Comparison of ENCODE assay signal across 12 cellular contexts in the genomic region with DNA sequence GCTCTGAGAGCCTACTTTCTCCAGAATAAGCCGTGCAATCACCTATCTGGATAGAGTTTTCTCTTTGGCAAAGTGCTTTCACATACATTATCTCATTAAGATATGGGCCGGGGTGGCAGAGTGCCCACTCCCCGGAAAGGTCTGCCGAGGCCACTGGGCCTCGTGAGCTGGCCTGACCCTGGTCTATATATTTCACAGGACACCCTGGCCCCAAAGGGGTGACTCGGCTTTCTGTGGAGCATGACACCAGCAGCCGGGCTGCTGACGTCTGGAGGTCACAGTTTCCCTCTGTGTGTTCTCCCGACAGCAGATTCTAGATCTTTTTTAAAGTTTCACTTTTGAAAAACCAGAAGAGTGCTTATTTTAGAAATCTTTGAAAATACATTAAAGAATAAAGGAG. TPM values are rescaled to one million over a fixed set of nuclear protein-coding genes. Genes with fewer than 3 reads are reported as not detected.
DNase-seq lines count a peak whose midpoint lies in the region; ATAC-seq and TF ChIP-seq lines count a peak whose summit lies in the region.
"Had no signal": no experiment of that assay in that cellular context is flagged by ENCODE, and none has a peak within 500 bp of the region (broad histone marks: within the 10 kb centered on the region; RNA-seq: fewer than 3 reads in every experiment).

No MANE protein-coding gene starts in this region.

- peak; percentile 44 to 48 for ATAC-seq in gastrocnemius medialis
- no peak for ATAC-seq in GM21619 (IDR thresholded peaks at IDR 0.05; ENCODE audit: unreplicated experiment)

- H3K4me3 ChIP-seq in gastrocnemius medialis = no peak overlapping the region

- no peak overlapping the region for H4K8ac ChIP-seq in H9 (replicated peaks; ENCODE audit: insufficient read length, low read depth, low read length)

- H2BK12ac ChIP-seq in H9 (ENCODE audit: insufficient read length, low read depth, low read length) = no peak overlapping the region

- no CpG with 5 or more reads among the region's 9 CpGs for WGBS in H9 (ENCODE audit: extremely low coverage, insufficient read length, low lambda C conversion rate)

- H3K36me3 Mint-ChIP-seq in H9 (ENCODE audit: insufficient read depth in 1 of 3, low read depth in 3 of 3) = no peaks in the 10 kb centered on the region
- H3K36me3 Mint-ChIP-seq in dendritic cell treated with granulocyte-macrophage colony-stimulating factor and Interleukin-4, amounts not matched to agents 40 ng/mL and 50 ng/mL, for 4 days (ENCODE audit: low read depth) = no peaks in the 10 kb centered on the region

- H4K91ac ChIP-seq in H9 (ENCODE audit: insufficient read length, low read depth, low read length) = no peak overlapping the region

- no peaks in the 10 kb centered on the region for H3K9me3 Mint-ChIP-seq in H9
- H3K9me3 Mint-ChIP-seq in dendritic cell treated with granulocyte-macrophage colony-stimulating factor and Interleukin-4, amounts not matched to agents 40 ng/mL and 50 ng/mL, for 4 days = no peaks in the 10 kb centered on the region
- H3K9me3 Mint-ChIP-seq: activated T-helper 1 cell treated with anti-CD3 and anti-CD28 coated beads, Interleukin-12 subunit alpha, Interleukin-12 subunit beta, Interleukin-2, Interleukin-4 antibody, amounts not matched to agents 30 ng/mL and 10 ng/mL and 1 ng/mL, durations not matched to agents 14 hours and 24 hours and 36 hours had no signal

- no peaks in the 10 kb centered on the region for H3K23me2 ChIP-seq in H9 (ENCODE audit: insufficient read length, low read depth, low read length, poor library complexity, severe bottlenecking)

- no peaks in the 10 kb centered on the region for H3K79me1 ChIP-seq in H9 (ENCODE audit: insufficient read depth, low read depth, low read length, poor library complexity, severe bottlenecking)

- H3K4me1 Mint-ChIP-seq in H9 = peaks cover 7 to 14% of the 10 kb centered on the region in 2 experiments
- peaks cover 46% of the 10 kb centered on the region for H3K4me1 Mint-ChIP-seq in dendritic cell treated with granulocyte-macrophage colony-stimulating factor and Interleukin-4, amounts not matched to agents 40 ng/mL and 50 ng/mL, for 4 days (ENCODE audit: low read depth)

- intact Hi-C loops in dendritic cell treated with granulocyte-macrophage colony-stimulating factor and Interleukin-4, amounts not matched to agents 40 ng/mL and 50 ng/mL, for 4 days (cut with micrococcal nuclease) = no loop called here
- intact Hi-C loops in gastrocnemius medialis (cut with DNase I; ENCODE audit: low total_unique reads) = loop anchor here (1.0 kb wide), 1 partner anchor 17 kb away; no protein-coding TSS in a partner anchor

- no peak overlapping the region for H3K4ac ChIP-seq in H9 (ENCODE audit: low read depth, low read length)

- no peak overlapping the region for H3T11ph ChIP-seq in H9 (ENCODE audit: low read length)

- H3K4me3 Mint-ChIP-seq in H9 = no peak overlapping the region
- peak overlapping the region; percentile 17 for H3K4me3 Mint-ChIP-seq in dendritic cell treated with granulocyte-macrophage colony-stimulating factor and Interleukin-4, amounts not matched to agents 40 ng/mL and 50 ng/mL, for 4 days
- H3K4me3 Mint-ChIP-seq: activated T-helper 1 cell treated with anti-CD3 and anti-CD28 coated beads, Interleukin-12 subunit alpha, Interleukin-12 subunit beta, Interleukin-2, Interleukin-4 antibody, amounts not matched to agents 30 ng/mL and 10 ng/mL and 1 ng/mL, durations not matched to agents 14 hours and 24 hours and 36 hours had no signal

- TF ChIP-seq CTCF in H9 (conservative IDR thresholded peaks at IDR 0.05) (no peak), gastrocnemius medialis (IDR thresholded peaks at IDR 0.05 in 4 of 5, conservative IDR thresholded peaks at IDR 0.05 in 1 of 5) (no peak)

- peak in 1 of 2 donors; percentile 12 for TF ChIP-seq POLR2A in gastrocnemius medialis (IDR thresholded peaks at IDR 0.05)

- H3K4me1 ChIP-seq in H9 (ENCODE audit: insufficient read depth, low read length) (no peaks in the 10 kb centered on the region), gastrocnemius medialis (peaks cover 52% of the 10 kb centered on the region in 2 donors)

- H3K36me3 ChIP-seq in gastrocnemius medialis = no peaks in the 10 kb centered on the region

- no peak overlapping the region for H2BK20ac ChIP-seq in H9 (ENCODE audit: low read depth, low read length, poor library complexity, severe bottlenecking)

- H3K27ac Mint-ChIP-seq in H9 = 0 out of 7 replicates have a peak overlapping the region, but pooled peaks of 1 of the 3 experiments have one; percentile 58
- H3K27ac Mint-ChIP-seq in dendritic cell treated with granulocyte-macrophage colony-stimulating factor and Interleukin-4, amounts not matched to agents 40 ng/mL and 50 ng/mL, for 4 days = peak overlapping the region; percentile 79
- H3K27ac Mint-ChIP-seq: activated T-helper 1 cell treated with anti-CD3 and anti-CD28 coated beads, Interleukin-12 subunit alpha, Interleukin-12 subunit beta, Interleukin-2, Interleukin-4 antibody, amounts not matched to agents 30 ng/mL and 10 ng/mL and 1 ng/mL, durations not matched to agents 14 hours and 24 hours and 36 hours had no signal

- no peak overlapping the region for H3K56ac ChIP-seq in H9 (ENCODE audit: insufficient read length, low read depth, low read length)

- DNase-seq in H9 = peak; percentile 26
- peak; percentile 39 for DNase-seq in left kidney (ENCODE audit: low read depth, low spot score)
- peak; percentile 74 to 87 for DNase-seq in gastrocnemius medialis
- DNase-seq in NCI-H69 (lab: John Stamatoyannopoulos, UW) = no peak
- DNase-seq in hippocampal formation (lab: John Stamatoyannopoulos, UW) = no peak
- DNase-seq in SIG-M5 treated with dmso at 0.1 percent for 504 hours (lab: John Stamatoyannopoulos, UW; ENCODE audit: unreplicated experiment) = no peak
- DNase-seq: cortex of kidney, NCI-H1105 had no signal

- H2AFZ ChIP-seq in H9 (ENCODE audit: low read length) = no peak overlapping the region

- H3K27me3 ChIP-seq in H9 (ENCODE audit: insufficient read depth, low read length) (no peaks in the 10 kb centered on the region), gastrocnemius medialis (no peaks in the 10 kb centered on the region)

- no peak overlapping the region for H2BK15ac ChIP-seq in H9 (ENCODE audit: low read depth, low read length)

- no peaks in the 10 kb centered on the region for H3K27me3 Mint-ChIP-seq in H9 (ENCODE audit: low read depth)
- H3K27me3 Mint-ChIP-seq in dendritic cell treated with granulocyte-macrophage colony-stimulating factor and Interleukin-4, amounts not matched to agents 40 ng/mL and 50 ng/mL, for 4 days = peaks cover 3% of the 10 kb centered on the region

- no peak overlapping the region for H2BK5ac ChIP-seq in H9 (ENCODE audit: insufficient read length, low read length)

- no peak overlapping the region for H2AK5ac ChIP-seq in H9 (ENCODE audit: insufficient read length, low read length)

- in situ Hi-C loops in gastrocnemius medialis (cut with MboI; ENCODE audit: low sequenced_read_pairs in 4 of 4) = no loop called here

- H3K4me2 ChIP-seq in H9 (ENCODE audit: insufficient read depth, insufficient read length, low read length) = no peak overlapping the region

- no peak overlapping the region for H2BK120ac ChIP-seq in H9 (ENCODE audit: low read depth, low read length, poor library complexity, severe bottlenecking)

- H3K27ac ChIP-seq in H9 (ENCODE audit: insufficient read length, low read depth, low read length) = no peak overlapping the region
- H3K27ac ChIP-seq in gastrocnemius medialis = peak overlapping the region; percentile 89 to 94 (median 91)
- H3K27ac ChIP-seq: C4-2B had no signal

- no peak overlapping the region for H4K5ac ChIP-seq in H9 (ENCODE audit: insufficient read length, low read depth, low read length)

- H3K9me3 ChIP-seq in H9 (ENCODE audit: control insufficient read depth, low read depth, low read length) (no peaks in the 10 kb centered on the region), gastrocnemius medialis (no peaks in the 10 kb centered on the region)

- H3K18ac ChIP-seq in H9 (ENCODE audit: insufficient read length, low read depth, low read length) = no peak overlapping the region

- H3K23ac ChIP-seq in H9 (ENCODE audit: insufficient read length, low read depth, low read length) = no peak overlapping the region

- H3K79me2 ChIP-seq in H9 (ENCODE audit: insufficient read depth, low read length) = no peaks in the 10 kb centered on the region

- no peak overlapping the region for H3K14ac ChIP-seq in H9 (ENCODE audit: insufficient read depth, low read length)

- no peak overlapping the region for H3K9ac ChIP-seq in H9 (ENCODE audit: extremely low read depth, insufficient read length, low read length)

- H4K20me1 ChIP-seq in H9 (ENCODE audit: control insufficient read depth, insufficient read depth, insufficient read length) = no peaks in the 10 kb centered on the region

RNA-seq across cellular contexts. Expression of gene ATP2A2, which starts 27.9 kb away (rescaled TPM):
- 257 and 260 TPM in 2 replicates for total RNA-seq in H9 (2021)
- total RNA-seq in gastrocnemius medialis = 1,000 to 10,000 TPM in 2 of 4 donors, 100 to 1,000 TPM in 2; 788 to 1,983 (median 1,302) TPM

Comparison
In these comparisons a context has a peak if more than half of its experiments do, and no peak if none do; other contexts are left out.
1. DNase-seq: peak in H9 (single experiment), left kidney (single experiment) and gastrocnemius medialis (2 of 2); none in NCI-H69 (single experiment), hippocampal formation (0 of 2) and SIG-M5 treated with dmso at 0.1 percent for 504 hours (single experiment).